In the genomic region with DNA sequence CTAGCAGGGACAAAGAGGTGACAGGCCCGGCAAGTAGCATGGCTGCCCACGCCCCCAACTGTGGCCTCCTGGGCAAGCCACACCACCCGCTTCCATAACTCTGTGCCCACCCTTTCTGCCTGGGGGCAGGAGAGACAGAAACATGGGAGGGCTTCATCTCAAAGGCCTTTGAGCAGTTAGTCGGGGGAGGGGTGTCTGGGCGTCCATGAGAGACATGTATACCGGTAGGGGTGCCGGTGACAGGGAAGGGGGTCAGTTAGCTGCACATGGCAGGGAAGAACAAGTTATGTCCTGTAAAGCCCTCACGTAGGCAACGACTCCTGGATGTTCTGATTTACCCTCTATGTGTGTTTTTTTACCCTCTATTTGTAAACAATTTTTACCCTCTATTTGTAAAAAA, we compare ENCODE assay signal across 14 cellular contexts. TPM values are rescaled to one million over a fixed set of nuclear protein-coding genes. Genes with fewer than 3 reads are reported as not detected.
DNase-seq lines count a peak whose midpoint lies in the region; ATAC-seq, FAIRE-seq and TF ChIP-seq lines count a peak whose summit lies in the region.
"Had no signal": no experiment of that assay in that cellular context is flagged by ENCODE, and none has a peak within 500 bp of the region (broad histone marks: within the 10 kb centered on the region; RNA-seq: fewer than 3 reads in every experiment).

No MANE protein-coding gene starts in this region.

- H3K4me1 ChIP-seq in GM23338 (ENCODE audit: insufficient read depth) (peaks cover 51% of the 10 kb centered on the region), osteoblast (ENCODE audit: insufficient read depth, low read length) (no peaks in the 10 kb centered on the region), pancreas (no peaks in the 10 kb centered on the region)

- no peaks in the 10 kb centered on the region for H3K9me2 ChIP-seq in GM23338 (ENCODE audit: insufficient read depth)

- H3K9me3 ChIP-seq in osteoblast (ENCODE audit: low read depth, low read length): no peaks in the 10 kb centered on the region
- no peaks in the 10 kb centered on the region for H3K9me3 ChIP-seq in pancreas

- peak in 2 of 3 experiments; percentile 19 to 52 for DNase-seq in NCI-H1417 (lab: John Stamatoyannopoulos, UW)
- no peak for DNase-seq in NCI-H1417 treated with DMSO at 0.1 percent for 48 hours (lab: John Stamatoyannopoulos, UW)
- DNase-seq in GM23338 (ENCODE audit: low spot score): no peak
- peak; percentile 73 for DNase-seq in osteoblast (ENCODE audit: insufficient read length, low spot score, missing footprints)
- DNase-seq in MCF 10A (ENCODE audit: unreplicated experiment): no peak
- DNase-seq in pancreas: no peak
- DNase-seq: GDM1, NCI-H1436 treated with DMSO at 0.1 percent for 48 hours, NCI-H2081 treated with DMSO at 0.1 percent for 48 hours, PC-9 had no signal

- POLR2A ChIA-PET in MCF 10A (lab: Yijun Ruan, JAX): interaction anchor here (0.6 kb wide), 1 partner anchor 849 kb away, joined by 3 read pairs; no protein-coding TSS in a partner anchor

- H3K4me1 Mint-ChIP-seq in GM23338: peaks cover 56% of the 10 kb centered on the region
- peaks cover 56% of the 10 kb centered on the region for H3K4me1 Mint-ChIP-seq in brain
- H3K4me1 Mint-ChIP-seq in MCF 10A (ENCODE audit: insufficient read depth, unreplicated experiment): no peaks in the 10 kb centered on the region

- H3K4me3 ChIP-seq in GM23338: no peak overlapping the region
- no peak overlapping the region for H3K4me3 ChIP-seq in osteoblast (ENCODE audit: insufficient read depth, low read length)
- no peak overlapping the region for H3K4me3 ChIP-seq in pancreas
- H3K4me3 ChIP-seq: PC-9 had no signal

- WGBS in pancreas, 2 donors: 81 to 83% methylated on average over 9 of the region's 9 CpGs

- H3K27me3 ChIP-seq in GM23338 (ENCODE audit: insufficient read depth): no peaks in the 10 kb centered on the region
- peaks cover 20% of the 10 kb centered on the region for H3K27me3 ChIP-seq in osteoblast (ENCODE audit: insufficient read depth, low read length)
- H3K27me3 ChIP-seq in pancreas: peaks cover 0 to 17% (median 1%) of the 10 kb centered on the region in 4 donors

- H3K4me2 ChIP-seq in GM23338: peak overlapping the region; percentile 26; the same call in 1 of the 2 replicates
- no peak overlapping the region for H3K4me2 ChIP-seq in osteoblast (ENCODE audit: insufficient read depth, low read length)
- H3K4me2 ChIP-seq: PC-9 had no signal

- intact Hi-C loops in MCF 10A (cut with micrococcal nuclease) (no loop called here), pancreas (cut with DNase I) (no loop called here)

- peaks cover 99% of the 10 kb centered on the region for H3K79me2 ChIP-seq in GM23338 (replicated peaks; ENCODE audit: insufficient read depth)
- H3K79me2 ChIP-seq in osteoblast (ENCODE audit: insufficient read depth, low read length): no peaks in the 10 kb centered on the region

- 0 out of 2 replicates have a peak, but pooled peaks cover 2% of the 10 kb centered on the region for H3F3A ChIP-seq in GM23338 (replicated peaks; ENCODE audit: low read depth)

- H4K20me1 ChIP-seq in GM23338 (replicated peaks; ENCODE audit: insufficient read depth) (peaks cover 13% of the 10 kb centered on the region), osteoblast (ENCODE audit: insufficient read depth, low read length) (no peaks in the 10 kb centered on the region)

- H3K27ac Mint-ChIP-seq in GM23338 (0 out of 2 replicates have a peak overlapping the region, but pooled peaks have one; percentile 59), brain (peak overlapping the region; percentile 43 to 87 (median 82)), MCF 10A (ENCODE audit: low read depth, unreplicated experiment) (no peak overlapping the region)

- H3K4me3 Mint-ChIP-seq in GM23338 (no peak overlapping the region), brain (peak overlapping the region; percentile 39 to 60 (median 56)), MCF 10A (ENCODE audit: unreplicated experiment) (no peak overlapping the region)

- H3K36me3 ChIP-seq in GM23338 (ENCODE audit: insufficient read depth) (no peaks in the 10 kb centered on the region), osteoblast (ENCODE audit: insufficient read depth, low read length) (no peaks in the 10 kb centered on the region), pancreas (no peaks in the 10 kb centered on the region)

- H3K36me3 Mint-ChIP-seq in GM23338 (ENCODE audit: low read depth) (peaks cover 21% of the 10 kb centered on the region; the same call in 2 of the 3 replicates), brain (no peaks in the 10 kb centered on the region), MCF 10A (ENCODE audit: insufficient read depth, unreplicated experiment) (no peaks in the 10 kb centered on the region)

- H3K27ac ChIP-seq in GM23338 (ENCODE audit: low read depth) (0 out of 2 replicates have a peak overlapping the region, but pooled peaks have one; percentile 32), osteoblast (ENCODE audit: low read depth, low read length) (no peak overlapping the region), pancreas (no peak overlapping the region)
- H3K27ac ChIP-seq: PC-9 had no signal

- ATAC-seq in GM23338 (no peak), GM21737 (IDR thresholded peaks at IDR 0.05; ENCODE audit: unreplicated experiment) (no peak), pancreas (no peak)

- CTCF ChIA-PET in MCF 10A (lab: Yijun Ruan, JAX): interaction anchor here (0.6 to 0.7 kb wide), 2 partner anchors 643 to 650 kb away, joined by 3 read pairs; no protein-coding TSS in a partner anchor

- TF ChIP-seq CTCF in GM23338 (conservative IDR thresholded peaks at IDR 0.05; ENCODE audit: low read depth in 2 of 2): no peak
- no peak for TF ChIP-seq CTCF in brain (conservative IDR thresholded peaks at IDR 0.05)
- no peak for TF ChIP-seq CTCF in osteoblast (IDR thresholded peaks at IDR 0.05; ENCODE audit: extremely low read depth, low read depth, low read length)
- TF ChIP-seq CTCF in MCF 10A (IDR thresholded peaks at IDR 0.05; ENCODE audit: unreplicated experiment): no peak
- TF ChIP-seq CTCF in pancreas (IDR thresholded peaks at IDR 0.05): no peak

- H3K9me3 Mint-ChIP-seq in GM23338 (no peaks in the 10 kb centered on the region), brain (peaks cover 0 to 31% (median 0%) of the 10 kb centered on the region in 5 experiments), MCF 10A (ENCODE audit: unreplicated experiment) (no peaks in the 10 kb centered on the region)

- no peak for FAIRE-seq in pancreas (lab: Jason Lieb, UNC)
- FAIRE-seq: GM12892 had no signal

- peaks cover 13% of the 10 kb centered on the region for H3K27me3 Mint-ChIP-seq in GM23338 (ENCODE audit: insufficient read depth, low read depth, poor library complexity)
- H3K27me3 Mint-ChIP-seq in brain: no peaks in the 10 kb centered on the region
- peaks cover 45% of the 10 kb centered on the region for H3K27me3 Mint-ChIP-seq in MCF 10A (ENCODE audit: insufficient read depth, unreplicated experiment)

- BruUV-seq in MCF 10A (replicated peaks; lab: Mats Ljungman, UMichigan): no TSS peak

- H2AFZ ChIP-seq in GM23338: no peak overlapping the region
- H2AFZ ChIP-seq in osteoblast (ENCODE audit: low read length): no peak overlapping the region
- H2AFZ ChIP-seq: PC-9 had no signal

TF ChIP-seq in GM23338, 12 proteins besides CTCF, POLR2A, EP300 and RAD21 (continues in another document):
- TF ChIP-seq CREB1 (CRISPR knock-in tag; IDR thresholded peaks at IDR 0.05; ENCODE audit: low read depth): no peak
- no peak for TF ChIP-seq STAT1 (IDR thresholded peaks at IDR 0.05; ENCODE audit: unreplicated experiment)

RNA-seq across cellular contexts. Expression of a gene that starts 9.3 kb away (rescaled TPM):
- total RNA-seq in GM23338 (2014; rRNA removed; shearing (Covaris generic)): 194 and 230 TPM in 2 replicates
- polyA plus RNA-seq in GM23338 (2016; fragmentation: Nextera tagmentation; extraction: Ambion mirVana) (30.5 and 34.5 TPM in 2 replicates), brain (ENCODE audit: insufficient read depth, low read depth, low replicate concordance) (128 TPM), pancreas (10 to 100 TPM in 1 of 2 donors, 1 to 10 TPM in 1; 8.4 to 15.2 TPM)
- total RNA-seq in osteoblast (under 0.01 TPM in 2 replicates), MCF 10A (2022) (0.29 TPM in 1 of 2 replicates, not detected in the other), pancreas (1 to 10 TPM in 2 of 6 donors, under 1 TPM in 4; 0.79 to 2.4 (median 0.92) TPM)

RNA-seq across cellular contexts. Expression of a gene that starts 26.6 kb away (rescaled TPM):
- 107 and 168 TPM in 2 replicates for total RNA-seq in GM23338 (2014; rRNA removed; shearing (Covaris generic))
- polyA plus RNA-seq in GM23338 (2016; fragmentation: Nextera tagmentation; extraction: Ambion mirVana): 352 and 404 TPM in 2 replicates
- 365 TPM for polyA plus RNA-seq in brain (ENCODE audit: insufficient read depth, low read depth, low replicate concordance)
- 156 and 172 TPM in 2 replicates for total RNA-seq in osteoblast
- 328 and 371 TPM in 2 replicates for total RNA-seq in MCF 10A (2022)
- total RNA-seq in pancreas: 100 to 1,000 TPM; 368 to 471 (median 392) TPM
- 100 to 1,000 TPM; 749 to 925 TPM for polyA plus RNA-seq in pancreas

RNA-seq across cellular contexts. Expression of a gene that starts 26.9 kb away (rescaled TPM):
- total RNA-seq in GM23338 (2014; rRNA removed; shearing (Covaris generic)): 43.0 and 49.0 TPM in 2 replicates
- 41.4 and 45.5 TPM in 2 replicates for polyA plus RNA-seq in GM23338 (2016; fragmentation: Nextera tagmentation; extraction: Ambion mirVana)
- 102 TPM for polyA plus RNA-seq in brain (ENCODE audit: insufficient read depth, low read depth, low replicate concordance)
- 40.2 and 42.7 TPM in 2 replicates for total RNA-seq in osteoblast
- 56.5 and 65.4 TPM in 2 replicates for total RNA-seq in MCF 10A (2022)
- 10 to 100 TPM; 15.8 to 29.9 (median 23.0) TPM for total RNA-seq in pancreas
- polyA plus RNA-seq in pancreas: 10 to 100 TPM; 47.2 to 48.4 TPM

RNA-seq across cellular contexts. Expression of a gene that starts 40.2 kb away (rescaled TPM):
- 0.23 TPM in 1 of 2 replicates, not detected in the other for total RNA-seq in GM23338 (2014; rRNA removed; shearing (Covaris generic))
- 0.15 and 0.19 TPM in 2 replicates for polyA plus RNA-seq in GM23338 (2016; fragmentation: Nextera tagmentation; extraction: Ambion mirVana)
- polyA plus RNA-seq in brain (ENCODE audit: insufficient read depth, low read depth, low replicate concordance): 15.6 TPM
- 0.36 TPM in 1 of 2 replicates, not detected in the other for total RNA-seq in osteoblast
- not detected in 2 replicates for total RNA-seq in MCF 10A (2022)
- under 1 TPM in 5 of 6 donors, not detected in 1; 0.12 to 0.38 (median 0.20) TPM for total RNA-seq in pancreas
- polyA plus RNA-seq in pancreas: 1 to 10 TPM; 1.0 to 1.5 TPM
- total RNA-seq: H9 had no signal

RNA-seq across cellular contexts. Expression of a gene that starts 57.0 kb away (rescaled TPM):
- 3.2 and 4.1 TPM in 2 replicates for total RNA-seq in GM23338 (2014; rRNA removed; shearing (Covaris generic))
- polyA plus RNA-seq in GM23338 (2016; fragmentation: Nextera tagmentation; extraction: Ambion mirVana): 0.30 and 0.70 TPM in 2 replicates
- polyA plus RNA-seq in brain (ENCODE audit: insufficient read depth, low read depth, low replicate concordance): 38.0 TPM
- total RNA-seq in osteoblast: 2.7 and 4.3 TPM in 2 replicates
- 7.2 and 13.5 TPM in 2 replicates for total RNA-seq in MCF 10A (2022)
- 1 to 10 TPM; 4.0 to 9.0 (median 5.2) TPM for total RNA-seq in pancreas
- 10 to 100 TPM; 22.9 to 28.6 TPM for polyA plus RNA-seq in pancreas

Comparison
In these comparisons a context has a peak if more than half of its experiments do, and no peak if none do; other contexts are left out.
1. DNase-seq: peak in NCI-H1417 (2 of 3) and osteoblast (single experiment); none in NCI-H1417 treated with DMSO at 0.1 percent for 48 hours (single experiment), GM23338 (single experiment), MCF 10A (single experiment) and pancreas (0 of 6).
2. H3K4me3 Mint-ChIP-seq: peak in brain (5 of 5); none in GM23338 (single experiment) and MCF 10A (single experiment).
3. RNA of a gene that starts 9.3 kb away (total RNA-seq): 194 to 230 TPM in GM23338; 0.79 to 2.4 TPM in pancreas, 0.29 TPM in MCF 10A and under 0.01 TPM in osteoblast; every median in the first group is over 10 times any median in the second.